1 cellular context compared by ENCODE assay signal in the genomic region with DNA sequence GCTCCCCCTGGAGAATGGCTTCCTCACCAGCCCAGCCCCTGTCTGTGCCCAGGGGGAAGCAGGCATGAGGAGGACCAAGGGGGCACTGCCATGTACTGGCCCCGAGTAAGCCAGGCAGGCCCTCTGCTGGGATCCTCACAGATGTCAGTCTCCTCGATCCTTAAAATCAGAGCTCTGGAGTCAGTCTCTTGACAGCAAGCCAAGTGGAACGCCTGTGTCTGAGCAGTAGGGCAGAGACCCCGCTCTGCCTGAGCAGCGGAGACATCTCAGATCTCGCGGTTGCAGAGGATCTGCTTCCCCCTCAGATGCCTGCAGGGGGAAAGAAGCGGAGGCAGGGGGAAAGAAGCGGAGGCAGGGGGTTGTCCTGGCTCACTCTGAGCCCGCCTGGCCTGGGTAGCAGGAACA.
TF ChIP-seq lines count a peak whose summit lies in the region.

No MANE protein-coding gene starts in this region.

TF ChIP-seq in WTC11, 78 proteins besides CTCF, POLR2A, EP300 and RAD21 (continued from another document):
- TF ChIP-seq, protein P1, sequence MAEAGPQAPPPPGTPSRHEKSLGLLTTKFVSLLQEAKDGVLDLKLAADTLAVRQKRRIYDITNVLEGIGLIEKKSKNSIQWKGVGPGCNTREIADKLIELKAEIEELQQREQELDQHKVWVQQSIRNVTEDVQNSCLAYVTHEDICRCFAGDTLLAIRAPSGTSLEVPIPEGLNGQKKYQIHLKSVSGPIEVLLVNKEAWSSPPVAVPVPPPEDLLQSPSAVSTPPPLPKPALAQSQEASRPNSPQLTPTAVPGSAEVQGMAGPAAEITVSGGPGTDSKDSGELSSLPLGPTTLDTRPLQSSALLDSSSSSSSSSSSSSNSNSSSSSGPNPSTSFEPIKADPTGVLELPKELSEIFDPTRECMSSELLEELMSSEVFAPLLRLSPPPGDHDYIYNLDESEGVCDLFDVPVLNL (CRISPR knock-in tag; IDR thresholded peaks at IDR 0.05; ENCODE audit: borderline replicate concordance, low read depth): no peak
- TF ChIP-seq MYBL2 (CRISPR knock-in tag; IDR thresholded peaks at IDR 0.05): no peak
- TF ChIP-seq ESRRA (CRISPR knock-in tag; IDR thresholded peaks at IDR 0.05; ENCODE audit: borderline replicate concordance): no peak
TF ChIP-seq in WTC11: peak in this region for 0.
